In the genomic region with DNA sequence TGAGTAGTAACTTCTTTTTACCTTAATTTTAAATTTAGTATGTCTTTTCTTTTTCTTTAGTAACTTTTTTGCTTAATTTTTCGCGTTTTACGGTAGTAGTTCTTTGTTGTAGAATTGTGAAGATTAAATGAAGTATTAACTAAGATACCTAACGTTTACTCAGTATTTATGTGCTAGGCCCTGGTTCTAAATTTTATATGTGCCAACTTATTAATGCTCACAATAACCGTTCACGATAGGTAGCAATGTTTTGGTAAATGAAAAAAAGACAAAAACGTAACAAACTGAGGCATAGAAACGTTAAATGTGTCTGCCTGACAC, we compare ENCODE assay signal across 8 cellular contexts. TPM values are rescaled to one million over a fixed set of nuclear protein-coding genes. Genes with fewer than 3 reads are reported as not detected.
A peak's percentile ranks its signal among the peaks of the same experiment; 100 is the strongest.
DNase-seq lines count a peak whose midpoint lies in the region; ATAC-seq and TF ChIP-seq lines count a peak whose summit lies in the region.

No MANE protein-coding gene starts in this region.

- H3K27me3 Mint-ChIP-seq in T-cell, result peaks cover 2 to 3% of the 10 kb centered on the region in 2 donors

- no peak for ATAC-seq in T-cell (replicated peaks in 1 of 4)

- CTCF ChIA-PET in T-cell (lab: Charles Lee), result interaction anchor here (0.9 to 1.1 kb wide), 2 partner anchors 9 kb away, joined by 3 read pairs; no protein-coding TSS in a partner anchor

- H3K4me3 Mint-ChIP-seq in T-cell, result peak overlapping the region; percentile 92 to 95 (median 94)

- POLR2A ChIA-PET in T-cell (lab: Charles Lee), result no interaction called here

- peak overlapping the region in 1 of 2 donors; percentile 96 for H3K27ac Mint-ChIP-seq in T-cell

- peaks cover 22% of the 10 kb centered on the region for H3K36me3 Mint-ChIP-seq in T-cell

- TF ChIP-seq CTCF in fibroblast of the aortic adventitia (IDR thresholded peaks at IDR 0.05; ENCODE audit: insufficient read depth, low read length), result no peak
- no peak for TF ChIP-seq CTCF in retinal pigment epithelial cell (conservative IDR thresholded peaks at IDR 0.05; ENCODE audit: low read depth, low read length)

- peak overlapping the region; percentile 96 for H3K4me3 ChIP-seq in GM08714 (ENCODE audit: low read length)
- peak overlapping the region; percentile 86 for H3K4me3 ChIP-seq in fibroblast of the aortic adventitia (ENCODE audit: low read depth, low read length)
- peak overlapping the region; percentile 91 for H3K4me3 ChIP-seq in retinal pigment epithelial cell (ENCODE audit: low read length)

- H3K9me3 Mint-ChIP-seq in T-cell, result no peaks in the 10 kb centered on the region

- H3K4me1 Mint-ChIP-seq in T-cell, result peaks cover 40 to 41% (median 40%) of the 10 kb centered on the region in 3 donors

- no peak overlapping the region for H3K27ac ChIP-seq in substantia nigra (ENCODE audit: low read depth, low read length, poor library complexity, severe bottlenecking)

- DNase-seq in T-cell (no peak), fibroblast of the aortic adventitia (ENCODE audit: low read depth) (no peak), retinal pigment epithelial cell (ENCODE audit: low read depth) (no peak), SW480 (ENCODE audit: low spot score) (no peak), NAMALWA (ENCODE audit: low spot score) (no peak), cerebellum (ENCODE audit: low spot score) (no peak), substantia nigra (lab: John Stamatoyannopoulos, UW) (no peak)

RNA-seq across cellular contexts. Expression of a gene that starts 1.2 kb away (rescaled TPM):
- total RNA-seq in T-cell (10 to 100 TPM; 44.0 to 50.8 (median 46.4) TPM), fibroblast of the aortic adventitia (ENCODE audit: low replicate concordance) (78.6 and 78.9 TPM in 2 replicates), cerebellum (154 TPM)
